In the genomic region with DNA sequence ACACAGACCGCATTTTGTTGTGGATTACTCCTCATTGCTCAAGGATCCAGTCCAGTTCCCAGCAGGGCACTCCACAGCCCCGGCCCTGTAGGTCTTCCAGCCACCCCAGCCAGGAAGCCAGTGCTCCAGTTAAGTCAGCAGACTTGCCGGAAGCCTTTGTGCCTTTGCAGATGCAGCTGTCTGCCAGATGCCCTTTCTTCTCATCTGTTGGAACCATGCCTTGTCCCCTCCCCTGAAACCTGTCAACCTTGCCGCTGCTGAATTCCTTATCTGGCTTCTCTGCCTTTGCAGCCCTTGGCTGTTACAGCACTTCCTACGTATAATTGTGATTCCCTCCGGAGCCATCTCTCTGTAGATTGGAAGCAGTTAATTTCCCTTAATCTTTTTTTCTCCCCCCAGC, we compare ENCODE assay signal across 1 cellular context.
TF ChIP-seq lines count a peak whose summit lies in the region.

No MANE protein-coding gene starts in this region.

TF ChIP-seq in PFSK-1, 5 proteins besides CTCF, POLR2A, EP300 and RAD21 (continued from another document):
- TF ChIP-seq, protein P1, sequence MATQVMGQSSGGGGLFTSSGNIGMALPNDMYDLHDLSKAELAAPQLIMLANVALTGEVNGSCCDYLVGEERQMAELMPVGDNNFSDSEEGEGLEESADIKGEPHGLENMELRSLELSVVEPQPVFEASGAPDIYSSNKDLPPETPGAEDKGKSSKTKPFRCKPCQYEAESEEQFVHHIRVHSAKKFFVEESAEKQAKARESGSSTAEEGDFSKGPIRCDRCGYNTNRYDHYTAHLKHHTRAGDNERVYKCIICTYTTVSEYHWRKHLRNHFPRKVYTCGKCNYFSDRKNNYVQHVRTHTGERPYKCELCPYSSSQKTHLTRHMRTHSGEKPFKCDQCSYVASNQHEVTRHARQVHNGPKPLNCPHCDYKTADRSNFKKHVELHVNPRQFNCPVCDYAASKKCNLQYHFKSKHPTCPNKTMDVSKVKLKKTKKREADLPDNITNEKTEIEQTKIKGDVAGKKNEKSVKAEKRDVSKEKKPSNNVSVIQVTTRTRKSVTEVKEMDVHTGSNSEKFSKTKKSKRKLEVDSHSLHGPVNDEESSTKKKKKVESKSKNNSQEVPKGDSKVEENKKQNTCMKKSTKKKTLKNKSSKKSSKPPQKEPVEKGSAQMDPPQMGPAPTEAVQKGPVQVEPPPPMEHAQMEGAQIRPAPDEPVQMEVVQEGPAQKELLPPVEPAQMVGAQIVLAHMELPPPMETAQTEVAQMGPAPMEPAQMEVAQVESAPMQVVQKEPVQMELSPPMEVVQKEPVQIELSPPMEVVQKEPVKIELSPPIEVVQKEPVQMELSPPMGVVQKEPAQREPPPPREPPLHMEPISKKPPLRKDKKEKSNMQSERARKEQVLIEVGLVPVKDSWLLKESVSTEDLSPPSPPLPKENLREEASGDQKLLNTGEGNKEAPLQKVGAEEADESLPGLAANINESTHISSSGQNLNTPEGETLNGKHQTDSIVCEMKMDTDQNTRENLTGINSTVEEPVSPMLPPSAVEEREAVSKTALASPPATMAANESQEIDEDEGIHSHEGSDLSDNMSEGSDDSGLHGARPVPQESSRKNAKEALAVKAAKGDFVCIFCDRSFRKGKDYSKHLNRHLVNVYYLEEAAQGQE (IDR thresholded peaks at IDR 0.05; ENCODE audit: insufficient read depth in 1 of 2, low read depth in 2 of 2, low read length in 2 of 2) = no peak
